In the genomic region with DNA sequence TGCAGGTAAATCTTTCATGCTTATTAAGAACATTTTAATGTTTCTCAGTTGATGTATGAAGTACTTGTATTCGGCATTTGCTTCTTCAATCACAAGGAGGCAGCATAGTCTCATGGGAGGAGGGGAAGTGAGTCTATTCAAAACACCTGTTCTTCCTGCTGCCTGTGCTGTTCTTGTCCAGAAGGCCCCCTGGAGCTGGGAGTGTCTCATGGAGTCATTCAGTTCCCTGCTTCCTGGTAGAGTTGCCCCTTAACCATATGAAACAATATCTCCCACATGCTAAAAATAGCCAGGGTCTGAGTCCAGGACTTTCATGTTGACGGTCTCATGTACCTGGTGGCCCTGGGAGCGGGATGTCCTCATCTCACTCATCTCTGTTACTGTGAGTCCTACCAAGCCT, we compare ENCODE assay signal across 8 cellular contexts. TPM values are rescaled to one million over a fixed set of nuclear protein-coding genes. Genes with fewer than 3 reads are reported as not detected.
DNase-seq lines count a peak whose midpoint lies in the region; ATAC-seq and TF ChIP-seq lines count a peak whose summit lies in the region.

No MANE protein-coding gene starts in this region.

- H3K9me3 ChIP-seq in adrenal gland (replicated peaks in 1 of 3), result no peaks in the 10 kb centered on the region

- H3K27ac ChIP-seq in adrenal gland, result no peak overlapping the region

- DNase-seq in ACHN (peak; percentile 37), GM10248 (ENCODE audit: extremely low spot score) (peak; percentile 44), NCI-H2029 (lab: John Stamatoyannopoulos, UW) (peak; percentile 74), left colon (peak; percentile 46 to 79), adrenal gland (no peak), cerebellum (ENCODE audit: low spot score) (no peak)
- DNase-seq in activated CD4-positive, alpha-beta T cell treated with anti-CD3 and anti-CD28 coated beads, Interleukin-2, amount 50 U/mL, for 1 hour, result peak; percentile 23
- DNase-seq in stimulated activated CD4-positive, alpha-beta T cell treated with anti-CD3 and anti-CD28 coated beads, Interleukin-2, amount 100 ng/mL, for 24 hours, result no peak

- no peaks in the 10 kb centered on the region for H3K27me3 ChIP-seq in adrenal gland

- POLR2A ChIA-PET in GM10248 (lab: Yijun Ruan, JAX), result no interaction called here

- peak; percentile 57 for TF ChIP-seq CTCF in GM10248 (IDR thresholded peaks at IDR 0.05; ENCODE audit: control extremely low read depth, extremely low read depth, low read depth, missing control alignments)
- TF ChIP-seq CTCF in adrenal gland (IDR thresholded peaks at IDR 0.05), result peak in 1 of 6 experiments; percentile 15

- WGBS in adrenal gland, 4 donors, result 59 to 81% (median 72%) methylated on average over 3 of the region's 3 CpGs

- peaks cover 0 to 8% of the 10 kb centered on the region in 2 donors for H3K4me1 ChIP-seq in adrenal gland (replicated peaks in 1 of 2)

- in situ Hi-C loops in ACHN (cut with HindIII; ENCODE audit: low pct_ligation_motif_present, low pct_unique_long_range_greater_than_20kb, low sequenced_read_pairs), result no loop called here

- intact Hi-C loops in left colon (cut with DNase I, micrococcal nuclease) (no loop called here), adrenal gland (cut with DNase I) (no loop called here)

- no peak for TF ChIP-seq POLR2A in adrenal gland (IDR thresholded peaks at IDR 0.05)

- H3K4me3 ChIP-seq in adrenal gland, result no peak overlapping the region

- ATAC-seq in left colon, result peak; percentile 88

- H3K36me3 ChIP-seq in adrenal gland (replicated peaks in 1 of 2), result no peaks in the 10 kb centered on the region

- CTCF ChIA-PET in GM10248 (lab: Yijun Ruan, JAX), result interaction anchor here (0.9 to 1.4 kb wide), 6 partner anchors 8 to 349 kb away, joined by 3 to 4 read pairs (median 4); no protein-coding TSS in a partner anchor

RNA-seq across cellular contexts. Expression of a gene that starts 15.5 kb away (rescaled TPM):
- total RNA-seq in left colon (10 to 100 TPM; 41.1 to 50.5 TPM), adrenal gland (100 to 1,000 TPM in 1 of 8 donors, 10 to 100 TPM in 7; 35.8 to 179 (median 49.5) TPM), cerebellum (74.8 TPM)
- 100 to 1,000 TPM in 1 of 3 donors, 10 to 100 TPM in 2; 13.6 to 107 (median 16.2) TPM for polyA plus RNA-seq in adrenal gland

RNA-seq across cellular contexts. Expression of a gene that starts 25.1 kb away (rescaled TPM):
- total RNA-seq in left colon, result 10 to 100 TPM; 20.5 to 27.4 TPM
- total RNA-seq in adrenal gland, result 10 to 100 TPM; 10.9 to 70.8 (median 34.2) TPM
- polyA plus RNA-seq in adrenal gland, result 100 to 1,000 TPM in 1 of 3 donors, 10 to 100 TPM in 2; 48.9 to 523 (median 70.8) TPM
- total RNA-seq in cerebellum, result 5.2 TPM

Comparison
In these comparisons a context has a peak if more than half of its experiments do, and no peak if none do; other contexts are left out.
1. DNase-seq: peak in ACHN (single experiment), GM10248 (single experiment), NCI-H2029 (single experiment), activated CD4-positive, alpha-beta T cell treated with anti-CD3 and anti-CD28 coated beads, Interleukin-2, amount 50 U/mL, for 1 hour (single experiment) and left colon (2 of 2); none in adrenal gland (0 of 7), cerebellum (single experiment) and stimulated activated CD4-positive, alpha-beta T cell treated with anti-CD3 and anti-CD28 coated beads, Interleukin-2, amount 100 ng/mL, for 24 hours (0 of 2).